19 cellular contexts compared by ENCODE assay signal in the genomic region with DNA sequence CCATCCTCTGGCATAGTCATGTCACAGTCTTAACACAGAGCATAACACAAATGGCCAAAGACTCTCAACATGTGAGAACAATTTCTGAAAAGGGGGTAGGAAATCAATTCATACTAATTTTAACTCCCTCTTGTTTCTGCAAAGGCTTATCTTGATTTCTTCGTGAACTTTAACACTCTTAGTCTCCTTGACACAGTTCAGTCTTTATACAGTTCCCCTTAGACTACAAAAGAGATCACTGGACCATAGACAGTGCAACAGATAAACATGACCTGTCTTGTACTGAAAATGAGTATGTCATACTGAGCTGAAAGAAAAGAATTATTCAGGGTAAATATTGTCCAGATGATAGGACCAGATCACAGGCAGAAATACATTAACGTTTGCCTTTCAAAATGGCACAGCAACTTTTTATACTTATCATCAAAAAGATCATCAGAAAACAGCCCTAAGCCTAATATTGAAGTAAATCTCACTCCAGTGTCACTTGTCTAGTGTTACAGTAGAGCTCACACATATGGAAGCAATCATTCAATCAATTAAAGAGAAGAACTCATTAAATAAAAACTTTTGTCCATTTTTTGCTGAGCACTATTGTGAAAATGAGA. TPM values are rescaled to one million over a fixed set of nuclear protein-coding genes. Genes with fewer than 3 reads are reported as not detected.
DNase-seq lines count a peak whose midpoint lies in the region; ATAC-seq and TF ChIP-seq lines count a peak whose summit lies in the region.
"Had no signal": no experiment of that assay in that cellular context is flagged by ENCODE, and none has a peak within 500 bp of the region (broad histone marks: within the 10 kb centered on the region; RNA-seq: fewer than 3 reads in every experiment).

No MANE protein-coding gene starts in this region.

- no peaks in the 10 kb centered on the region for H3K9me2 ChIP-seq in SK-N-SH

- peaks cover 0 to 2% of the 10 kb centered on the region in 2 experiments; a peak in 2 of 4 replicates for H3K4me1 ChIP-seq in SK-N-SH (ENCODE audit: control insufficient read depth in 1 of 2, insufficient read depth in 2 of 2, low read depth in 1 of 2, low read length in 1 of 2)
- no peaks in the 10 kb centered on the region for H3K4me1 ChIP-seq in mucosa of descending colon (ENCODE audit: low read depth)

- H3K9me3 ChIP-seq in SK-N-SH (no peaks in the 10 kb centered on the region), mucosa of descending colon (no peaks in the 10 kb centered on the region)
- H3K9me3 ChIP-seq: ovary had no signal

- POLR2A ChIA-PET in SK-N-SH (lab: Yijun Ruan, JAX) = no interaction called here

- TF ChIP-seq RAD21 in SK-N-SH (IDR thresholded peaks at IDR 0.05; ENCODE audit: low read length) = no peak

- H3K27me3 ChIP-seq in SK-N-SH (ENCODE audit: insufficient read depth) = no peaks in the 10 kb centered on the region
- H3K27me3 ChIP-seq in brain microvascular endothelial cell (replicated peaks) = no peaks in the 10 kb centered on the region
- H3K27me3 ChIP-seq: ovary had no signal

- H3K27ac ChIP-seq in SK-N-SH (ENCODE audit: low read depth in 2 of 2, low read length in 1 of 2) (peak overlapping the region in 1 of 2 experiments; percentile 87; a peak in 2 of 4 replicates), brain microvascular endothelial cell (no peak overlapping the region)
- H3K27ac ChIP-seq: ovary had no signal

- CTCF ChIA-PET in SK-N-SH (lab: Yijun Ruan, JAX) = interaction anchor here (1.2 kb wide), 1 partner anchor 104 kb away, joined by 3 read pairs; no protein-coding TSS in a partner anchor

- in situ Hi-C loops in GM13976 (cut with MboI; ENCODE audit: low sequenced_read_pairs, unreplicated experiment) = no loop called here
- in situ Hi-C loops in brain microvascular endothelial cell (cut with HindIII; ENCODE audit: low pct_ligation_motif_present, low sequenced_read_pairs) = no loop called here

- TF ChIP-seq CTCF in GM13976 (IDR thresholded peaks at IDR 0.05; ENCODE audit: borderline replicate concordance, control extremely low read depth, extremely low read depth, insufficient read depth, missing control alignments) (no peak), SK-N-SH (IDR thresholded peaks at IDR 0.05) (no peak), brain microvascular endothelial cell (IDR thresholded peaks at IDR 0.05; ENCODE audit: low read depth, low read length, missing control alignments) (no peak), mucosa of descending colon (IDR thresholded peaks at IDR 0.05) (no peak)

- H3F3A ChIP-seq in SK-N-SH (replicated peaks; ENCODE audit: insufficient read depth) = no peaks in the 10 kb centered on the region

- intact Hi-C loops in mucosa of descending colon (cut with DNase I, micrococcal nuclease) = no loop called here

- no peak overlapping the region for H2AFZ ChIP-seq in SK-N-SH (ENCODE audit: low read depth)
- H2AFZ ChIP-seq: GM23338 had no signal

- H4K20me1 ChIP-seq in SK-N-SH (ENCODE audit: insufficient read depth) = no peaks in the 10 kb centered on the region

- peak; percentile 42 for DNase-seq in GM13976 (ENCODE audit: low spot score)
- peak; percentile 61 for DNase-seq in SK-N-SH
- no peak for DNase-seq in brain microvascular endothelial cell
- no peak for DNase-seq in putamen (ENCODE audit: low spot score)
- DNase-seq in mucosa of descending colon = no peak
- DNase-seq in activated CD4-positive, alpha-beta T cell treated with anti-CD3 and anti-CD28 coated beads for 4 hours = no peak
- DNase-seq: activated B cell treated with CpG ODN at 0.5 μM for 24 hours; activated CD8-positive, alpha-beta memory T cell treated with anti-CD3 and anti-CD28 coated beads for 24 hours; CD8-positive, alpha-beta T cell; central memory CD4-positive, alpha-beta T cell; glutamatergic neuron; NCI-H1436; NCI-H510A treated with DMSO at 0.1 percent for 48 hours; ovary; SHP77; T-helper 2 cell had no signal

- no peaks in the 10 kb centered on the region for H3K36me3 ChIP-seq in SK-N-SH (replicated peaks in 1 of 2; ENCODE audit: control insufficient read depth in 1 of 2, insufficient read depth in 2 of 2, low read length in 1 of 2)
- no peaks in the 10 kb centered on the region for H3K36me3 ChIP-seq in brain microvascular endothelial cell (replicated peaks)
- no peaks in the 10 kb centered on the region for H3K36me3 ChIP-seq in mucosa of descending colon (ENCODE audit: low read depth)
- H3K36me3 ChIP-seq: ovary had no signal

- H3K4me2 ChIP-seq in SK-N-SH = no peak overlapping the region
- H3K4me2 ChIP-seq: GM23338 had no signal

- WGBS in SK-N-SH (ENCODE audit: low lambda C conversion rate) = 9% methylated on average over 2 of the region's 2 CpGs

- ATAC-seq in GM18909 (IDR thresholded peaks at IDR 0.05; ENCODE audit: poor library complexity, unreplicated experiment) (peak; percentile 45), HG02852 (IDR thresholded peaks at IDR 0.05; ENCODE audit: unreplicated experiment) (peak; percentile 86), mucosa of descending colon (no peak)
- ATAC-seq: CD8-positive, alpha-beta T cell; GM23338 had no signal

- peak in 1 of 2 experiments; percentile 76; a peak in 2 of 4 replicates for TF ChIP-seq EP300 in SK-N-SH (IDR thresholded peaks at IDR 0.05; ENCODE audit: borderline replicate concordance in 1 of 2, low read depth in 1 of 2, low read length in 1 of 2)

- H3K9ac ChIP-seq in SK-N-SH = no peak overlapping the region

- H3K79me2 ChIP-seq in SK-N-SH (ENCODE audit: insufficient read depth) = no peaks in the 10 kb centered on the region

- H3K4me3 ChIP-seq in SK-N-SH (ENCODE audit: low read depth in 2 of 2, low read length in 1 of 2) (no peak overlapping the region), brain microvascular endothelial cell (ENCODE audit: low read depth, low read length) (no peak overlapping the region), mucosa of descending colon (no peak overlapping the region)
- H3K4me3 ChIP-seq: GM23338, ovary had no signal

TF ChIP-seq in SK-N-SH, 30 proteins besides CTCF, POLR2A, EP300 and RAD21 (continues in another document):
- TF ChIP-seq TEAD4 (IDR thresholded peaks at IDR 0.05; ENCODE audit: borderline replicate concordance, insufficient read depth) (no peak), RFX5 (IDR thresholded peaks at IDR 0.05; ENCODE audit: low read length) (no peak), MEF2A (IDR thresholded peaks at IDR 0.05; ENCODE audit: borderline replicate concordance, low read depth) (no peak), GATA2 (CRISPR knock-in tag; IDR thresholded peaks at IDR 0.05) (peak; percentile 73), NFIC (IDR thresholded peaks at IDR 0.05; ENCODE audit: borderline replicate concordance) (no peak), CHD2 (IDR thresholded peaks at IDR 0.05; ENCODE audit: low read length, partially characterized antibody) (peak; percentile 36), FOSL2 (IDR thresholded peaks at IDR 0.05; ENCODE audit: borderline replicate concordance, low read depth) (no peak), YY1 (IDR thresholded peaks at IDR 0.05; ENCODE audit: low read depth) (no peak), SMC3 (IDR thresholded peaks at IDR 0.05; ENCODE audit: low read depth, low read length) (no peak), MXI1 (IDR thresholded peaks at IDR 0.05; ENCODE audit: low read depth, low read length) (peak; percentile 36; the same call in 1 of the 2 replicates), NRF1 (IDR thresholded peaks at IDR 0.05; ENCODE audit: low read depth, low read length) (no peak), ELF1 (IDR thresholded peaks at IDR 0.05) (no peak), TCF12 (IDR thresholded peaks at IDR 0.05) (no peak; the same call in 1 of the 2 replicates), TAF1 (IDR thresholded peaks at IDR 0.05; ENCODE audit: borderline replicate concordance, low read depth, low read length) (no peak), RXRA (IDR thresholded peaks at IDR 0.05; ENCODE audit: borderline replicate concordance, low read depth) (no peak), RCOR1 (IDR thresholded peaks at IDR 0.05; ENCODE audit: low read length) (peak; percentile 84; the same call in 1 of the 2 replicates), SIN3A (IDR thresholded peaks at IDR 0.05; ENCODE audit: borderline replicate concordance, low read depth, low read length) (no peak), FOXM1 (IDR thresholded peaks at IDR 0.05; ENCODE audit: low read depth) (no peak)
- TF ChIP-seq, protein P1, sequence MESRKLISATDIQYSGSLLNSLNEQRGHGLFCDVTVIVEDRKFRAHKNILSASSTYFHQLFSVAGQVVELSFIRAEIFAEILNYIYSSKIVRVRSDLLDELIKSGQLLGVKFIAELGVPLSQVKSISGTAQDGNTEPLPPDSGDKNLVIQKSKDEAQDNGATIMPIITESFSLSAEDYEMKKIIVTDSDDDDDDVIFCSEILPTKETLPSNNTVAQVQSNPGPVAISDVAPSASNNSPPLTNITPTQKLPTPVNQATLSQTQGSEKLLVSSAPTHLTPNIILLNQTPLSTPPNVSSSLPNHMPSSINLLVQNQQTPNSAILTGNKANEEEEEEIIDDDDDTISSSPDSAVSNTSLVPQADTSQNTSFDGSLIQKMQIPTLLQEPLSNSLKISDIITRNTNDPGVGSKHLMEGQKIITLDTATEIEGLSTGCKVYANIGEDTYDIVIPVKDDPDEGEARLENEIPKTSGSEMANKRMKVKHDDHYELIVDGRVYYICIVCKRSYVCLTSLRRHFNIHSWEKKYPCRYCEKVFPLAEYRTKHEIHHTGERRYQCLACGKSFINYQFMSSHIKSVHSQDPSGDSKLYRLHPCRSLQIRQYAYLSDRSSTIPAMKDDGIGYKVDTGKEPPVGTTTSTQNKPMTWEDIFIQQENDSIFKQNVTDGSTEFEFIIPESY (IDR thresholded peaks at IDR 0.05; ENCODE audit: borderline replicate concordance, low read depth) = no peak
- TF ChIP-seq, protein P2, sequence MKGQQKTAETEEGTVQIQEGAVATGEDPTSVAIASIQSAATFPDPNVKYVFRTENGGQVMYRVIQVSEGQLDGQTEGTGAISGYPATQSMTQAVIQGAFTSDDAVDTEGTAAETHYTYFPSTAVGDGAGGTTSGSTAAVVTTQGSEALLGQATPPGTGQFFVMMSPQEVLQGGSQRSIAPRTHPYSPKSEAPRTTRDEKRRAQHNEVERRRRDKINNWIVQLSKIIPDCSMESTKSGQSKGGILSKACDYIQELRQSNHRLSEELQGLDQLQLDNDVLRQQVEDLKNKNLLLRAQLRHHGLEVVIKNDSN (IDR thresholded peaks at IDR 0.05; ENCODE audit: borderline replicate concordance, low read depth) = no peak

RNA-seq across cellular contexts. Expression of a gene that starts 56.4 kb away (rescaled TPM):
- polyA plus RNA-seq in SK-N-SH (2012; rRNA removed) = not detected in 2 replicates
- 0.01 TPM in 1 of 2 replicates, not detected in the other for polyA plus RNA-seq in SK-N-SH (2012; cell fraction: cytosol; rRNA removed)
- polyA plus RNA-seq in SK-N-SH (2012; cell fraction: nucleus; rRNA removed) = not detected in 2 replicates
- 10 to 100 TPM; 20.3 to 24.0 (median 22.9) TPM for total RNA-seq in mucosa of descending colon

Comparison
In these comparisons a context has a peak if more than half of its experiments do, and no peak if none do; other contexts are left out.
1. DNase-seq: peak in GM13976 (single experiment) and SK-N-SH (single experiment); none in brain microvascular endothelial cell (single experiment), putamen (single experiment), mucosa of descending colon (0 of 3) and activated CD4-positive, alpha-beta T cell treated with anti-CD3 and anti-CD28 coated beads for 4 hours (0 of 2).